29 cellular contexts compared by ENCODE assay signal in the genomic region with DNA sequence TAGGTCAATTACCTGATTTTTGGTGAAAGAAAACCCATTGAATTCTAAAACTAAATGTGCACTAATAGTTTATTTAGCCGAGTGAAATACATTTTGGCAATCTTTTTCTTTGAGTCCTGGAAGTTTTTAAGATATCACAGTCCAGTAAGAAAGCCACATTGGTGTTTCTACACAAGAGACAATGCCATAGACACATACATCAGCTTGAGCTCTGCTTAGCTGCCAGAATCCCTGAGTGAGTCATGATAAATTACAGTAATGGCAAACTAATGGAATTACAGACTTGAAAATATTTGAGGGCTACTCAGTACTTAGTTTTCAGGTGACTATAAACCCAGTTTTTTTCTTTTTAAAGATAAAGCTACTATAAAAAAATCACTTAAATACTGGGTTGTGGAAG.
"Had no signal": no experiment of that assay in that cellular context is flagged by ENCODE, and none has a peak within 500 bp of the region (broad histone marks: within the 10 kb centered on the region; RNA-seq: fewer than 3 reads in every experiment).

No MANE protein-coding gene starts in this region.

- ATAC-seq: left lobe of liver; natural killer cell; psoas muscle; stimulated activated naive B cell treated with anti-CD40 and anti-IgM and Interleukin-4, amounts not matched to agents 10 μg/mL and 1 μg/mL and 100 μg/mL, for 72 hours; stimulated activated naive CD8-positive, alpha-beta T cell treated with anti-CD3 and anti-CD28 coated beads, Interleukin-15, Interleukin-2, amounts not matched to agents 100 U/mL and 50 U/mL, for 24 hours; upper lobe of right lung had no signal

- H3K4me3 ChIP-seq: lung, neural progenitor cell, psoas muscle, skin epidermis, stomach, suprapubic skin, thoracic aorta, tibial artery, upper lobe of right lung had no signal

- H3K27ac ChIP-seq: neural progenitor cell, neutrophil, parathyroid adenoma, psoas muscle, skin epidermis, stomach, suprapubic skin, thoracic aorta, tibial artery, upper lobe of right lung had no signal

- H3K4me1 ChIP-seq: neural progenitor cell, parathyroid adenoma, psoas muscle, stomach, suprapubic skin, tibial artery, upper lobe of right lung had no signal

- FAIRE-seq: keratinocyte, urothelium cell line had no signal

- H3K9me3 ChIP-seq: neutrophil, psoas muscle, thoracic aorta, upper lobe of right lung had no signal

- H3K27me3 ChIP-seq: neural progenitor cell, neutrophil, stomach, suprapubic skin, tibial artery, upper lobe of right lung had no signal

- DNase-seq: hippocampal formation; kidney glomerular epithelial cell; left cardiac atrium; mesendoderm; naive B cell; natural killer cell; nephron progenitor cell; occipital lobe; psoas muscle; stimulated activated CD4-positive, alpha-beta T cell treated with anti-CD3 and anti-CD28 coated beads, Interleukin-12 subunit alpha, Interleukin-12 subunit beta, amount 100 ng/mL, for 4 hours; stimulated activated CD4-positive, alpha-beta T cell treated with anti-CD3 and anti-CD28 coated beads, Interleukin-15, amount 100 ng/mL, for 24 hours; stimulated activated CD4-positive, alpha-beta T cell treated with anti-CD3 and anti-CD28 coated beads, Interleukin-2, amount 100 ng/mL, for 24 hours; stimulated activated CD4-positive, alpha-beta T cell treated with anti-CD3 and anti-CD28 coated beads, Interleukin-4, amount 100 ng/mL, for 1 hour; stimulated activated naive B cell treated with anti-CD40 and anti-IgM and Interleukin-4, amounts not matched to agents 10 μg/mL and 1 μg/mL and 100 μg/mL, for 72 hours; stimulated activated naive CD8-positive, alpha-beta T cell treated with anti-CD3 and anti-CD28 coated beads, Interleukin-15, Interleukin-2, amounts not matched to agents 100 U/mL and 50 U/mL, for 24 hours; stomach; tibial artery; trophoblast cell; upper lobe of right lung had no signal

- H3K36me3 ChIP-seq: neural progenitor cell, neutrophil, stomach, suprapubic skin, thoracic aorta, tibial artery, upper lobe of right lung had no signal
